21 cellular contexts compared by ENCODE assay signal in the genomic region with DNA sequence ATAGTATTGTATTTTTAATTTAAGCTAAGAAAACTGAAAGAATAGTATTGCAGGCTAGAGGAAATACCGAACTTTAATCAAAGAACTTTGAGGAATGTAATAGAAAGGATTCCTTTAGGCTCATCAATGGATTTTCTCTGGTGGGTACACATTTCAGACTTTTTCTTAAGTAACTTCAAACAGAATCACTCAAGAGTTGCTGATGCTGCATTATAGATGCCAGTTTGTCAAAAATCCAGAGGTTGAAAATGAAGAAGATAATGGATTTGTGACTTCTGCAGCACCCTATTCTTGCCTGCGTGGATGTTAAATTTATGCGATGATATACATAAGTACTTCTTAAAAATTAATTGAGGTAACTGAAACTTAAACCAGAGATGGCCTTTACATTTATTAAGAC. TPM values are rescaled to one million over a fixed set of nuclear protein-coding genes. Genes with fewer than 3 reads are reported as not detected.
DNase-seq lines count a peak whose midpoint lies in the region; ATAC-seq and TF ChIP-seq lines count a peak whose summit lies in the region.
"Had no signal": no experiment of that assay in that cellular context is flagged by ENCODE, and none has a peak within 500 bp of the region (broad histone marks: within the 10 kb centered on the region; RNA-seq: fewer than 3 reads in every experiment).

No MANE protein-coding gene starts in this region.

- in situ Hi-C loops in mammary epithelial cell (cut with MboI; ENCODE audit: low sequenced_read_pairs in 2 of 2): no loop called here

- peaks cover 5% of the 10 kb centered on the region; the same call in 1 of the 2 replicates for H3F3A ChIP-seq in Loucy (ENCODE audit: low read depth)

- H3K9ac ChIP-seq in mammary epithelial cell (ENCODE audit: insufficient read depth, low read length): no peak overlapping the region
- H3K9ac ChIP-seq in Loucy (ENCODE audit: low read depth, low read length, poor library complexity, severe bottlenecking): peak overlapping the region; percentile 78
- H3K9ac ChIP-seq in mesenchymal stem cell (ENCODE audit: low read length): peak overlapping the region; percentile 83

- no peak for TF ChIP-seq POLR2A in breast epithelium (IDR thresholded peaks at IDR 0.05)

- H3K4me3 ChIP-seq in breast epithelium (peak overlapping the region in 2 of 3 donors; percentile 1 to 14), mammary epithelial cell (replicated peaks in 1 of 3; ENCODE audit: insufficient read depth in 1 of 3, low read depth in 2 of 3, low read length in 3 of 3) (no peak overlapping the region), Loucy (ENCODE audit: low read length, poor library complexity, severe bottlenecking) (peak overlapping the region; percentile 75), mesenchymal stem cell (ENCODE audit: insufficient read depth in 1 of 2, low read depth in 1 of 2, low read length in 2 of 2) (peak overlapping the region in 1 of 2 experiments; percentile 49), thoracic aorta (peak overlapping the region; percentile 75)

- H3K18ac ChIP-seq in mesenchymal stem cell (ENCODE audit: low read depth in 1 of 2, low read length in 2 of 2): no peak overlapping the region

- H3K27me3 ChIP-seq in breast epithelium (no peaks in the 10 kb centered on the region), mammary epithelial cell (ENCODE audit: insufficient read depth, low read length) (no peaks in the 10 kb centered on the region), Loucy (ENCODE audit: insufficient read depth, low read length, poor library complexity, severe bottlenecking) (no peaks in the 10 kb centered on the region), mesenchymal stem cell (ENCODE audit: control insufficient read depth in 1 of 2, insufficient read depth in 1 of 2, low read length in 2 of 2) (no peaks in the 10 kb centered on the region), thoracic aorta (replicated peaks; ENCODE audit: insufficient read depth) (no peaks in the 10 kb centered on the region)
- H3K27me3 ChIP-seq: esophagus squamous epithelium, tibial nerve had no signal

- H4K91ac ChIP-seq in mesenchymal stem cell (ENCODE audit: low read length): no peak overlapping the region

- no peaks in the 10 kb centered on the region for H3K9me2 ChIP-seq in Loucy (replicated peaks; ENCODE audit: low read depth, low read length)

- 100% methylated on average over 3 of the region's 3 CpGs for WGBS in mammary epithelial cell (ENCODE audit: low coverage, missing lambda C conversion rate)
- WGBS in mesenchymal stem cell: no CpG with 5 or more reads among the region's 3 CpGs

- no peaks in the 10 kb centered on the region for H3K9me3 ChIP-seq in breast epithelium
- no peaks in the 10 kb centered on the region for H3K9me3 ChIP-seq in mammary epithelial cell (replicated peaks; ENCODE audit: insufficient read depth, low read length)
- H3K9me3 ChIP-seq in Loucy (ENCODE audit: insufficient read depth, low read depth, low read length): no peaks in the 10 kb centered on the region
- H3K9me3 ChIP-seq in mesenchymal stem cell (ENCODE audit: control insufficient read depth, low read length): no peaks in the 10 kb centered on the region
- H3K9me3 ChIP-seq in thoracic aorta: no peaks in the 10 kb centered on the region
- H3K9me3 ChIP-seq: esophagus squamous epithelium, tibial nerve had no signal

- no peak overlapping the region for H3K23ac ChIP-seq in mesenchymal stem cell (ENCODE audit: low read length in 2 of 2)

- DNase-seq in breast epithelium (ENCODE audit: low spot score in 2 of 2) (no peak), mammary epithelial cell (no peak), mesenchymal stem cell (no peak), thoracic aorta (ENCODE audit: low spot score) (no peak), NCI-H82 (lab: John Stamatoyannopoulos, UW) (no peak), 8988T (no peak)
- DNase-seq: activated CD8-positive, alpha-beta memory T cell treated with anti-CD3 and anti-CD28 coated beads, Interleukin-2, amount 50 U/mL, for 4 hours; Calu3; effector memory CD8-positive, alpha-beta T cell; esophagus squamous epithelium; natural killer cell; NCI-H526; stimulated activated CD4-positive, alpha-beta T cell treated with anti-CD3 and anti-CD28 coated beads, Interleukin-2, amount 100 ng/mL, for 48 hours; stimulated activated naive CD4-positive, alpha-beta T cell had no signal

- ATAC-seq in thoracic aorta (ENCODE audit: insufficient number of reproducible peaks, low FRiP score, low read depth) (no peak), HG03565 (IDR thresholded peaks at IDR 0.05; ENCODE audit: unreplicated experiment) (no peak)
- ATAC-seq: activated T-helper 17 cell treated with anti-CD3 and anti-CD28 coated beads, Interleukin-2, amount 50 U/mL, for 72 hours; effector memory CD8-positive, alpha-beta T cell; natural killer cell had no signal

- no peaks in the 10 kb centered on the region for H4K20me1 ChIP-seq in mammary epithelial cell (ENCODE audit: insufficient read depth, low read length)
- H4K20me1 ChIP-seq in Loucy (ENCODE audit: insufficient read depth, low read length, poor library complexity, severe bottlenecking): no peaks in the 10 kb centered on the region

- no peak overlapping the region for H4K8ac ChIP-seq in mesenchymal stem cell (ENCODE audit: low read length)

- no peak overlapping the region for H2BK120ac ChIP-seq in mesenchymal stem cell (ENCODE audit: low read depth, low read length)

- no peak overlapping the region for H2AK5ac ChIP-seq in mesenchymal stem cell (ENCODE audit: low read length, severe bottlenecking)

- H2AFZ ChIP-seq in mammary epithelial cell (ENCODE audit: low read depth, low read length) (no peak overlapping the region), Loucy (ENCODE audit: low read length) (peak overlapping the region; percentile 16; the same call in 1 of the 2 replicates), mesenchymal stem cell (ENCODE audit: low read depth, low read length) (no peak overlapping the region)

- no peaks in the 10 kb centered on the region for H3K79me1 ChIP-seq in mesenchymal stem cell (replicated peaks; ENCODE audit: low read length, poor library complexity, severe bottlenecking)

- H3K4me1 ChIP-seq in breast epithelium (no peaks in the 10 kb centered on the region), mammary epithelial cell (ENCODE audit: insufficient read depth, low read length) (no peaks in the 10 kb centered on the region), Loucy (ENCODE audit: insufficient read depth, low read length, poor library complexity, severe bottlenecking) (peaks cover 65% of the 10 kb centered on the region), mesenchymal stem cell (ENCODE audit: control insufficient read depth, insufficient read depth, low read depth, low read length) (no peaks in the 10 kb centered on the region), thoracic aorta (ENCODE audit: control insufficient read depth in 1 of 2, low read depth in 2 of 2) (peaks cover 18 to 54% of the 10 kb centered on the region in 2 donors)

- H2BK12ac ChIP-seq in mesenchymal stem cell (ENCODE audit: low read length in 2 of 2): no peak overlapping the region

- intact Hi-C loops in breast epithelium (cut with DNase I; ENCODE audit: low total_unique reads) (no loop called here), mammary epithelial cell (cut with micrococcal nuclease) (no loop called here)

- dilution Hi-C loops in mammary epithelial cell (cut with HindIII; ENCODE audit: low sequenced_read_pairs): no loop called here

- H2BK5ac ChIP-seq in mesenchymal stem cell (ENCODE audit: low read depth, low read length, poor library complexity, severe bottlenecking): no peak overlapping the region

- no peaks in the 10 kb centered on the region for H3K79me2 ChIP-seq in mammary epithelial cell (ENCODE audit: insufficient read depth, low read length)
- peaks cover 82% of the 10 kb centered on the region for H3K79me2 ChIP-seq in Loucy (ENCODE audit: insufficient read depth, low read length)

- H3K4ac ChIP-seq in mesenchymal stem cell (ENCODE audit: low read depth in 1 of 2, low read length in 2 of 2): no peak overlapping the region

- H3K36me3 ChIP-seq in breast epithelium: no peaks in the 10 kb centered on the region
- no peaks in the 10 kb centered on the region for H3K36me3 ChIP-seq in mammary epithelial cell (ENCODE audit: insufficient read depth, low read length)
- no peaks in the 10 kb centered on the region for H3K36me3 ChIP-seq in Loucy (ENCODE audit: insufficient read depth, low read length)
- no peaks in the 10 kb centered on the region for H3K36me3 ChIP-seq in mesenchymal stem cell (ENCODE audit: control insufficient read depth in 1 of 2, insufficient read depth in 2 of 2, low read depth in 1 of 2, low read length in 2 of 2)
- no peaks in the 10 kb centered on the region for H3K36me3 ChIP-seq in thoracic aorta
- H3K36me3 ChIP-seq: esophagus squamous epithelium, tibial nerve had no signal

- TF ChIP-seq CTCF in breast epithelium (IDR thresholded peaks at IDR 0.05): no peak
- no peak for TF ChIP-seq CTCF in mammary epithelial cell (conservative IDR thresholded peaks at IDR 0.05 in 1 of 2, IDR thresholded peaks at IDR 0.05 in 1 of 2; ENCODE audit: extremely low read depth in 1 of 2, insufficient read depth in 1 of 2, low read depth in 1 of 2, low read length in 2 of 2)
- TF ChIP-seq CTCF in Loucy (conservative IDR thresholded peaks at IDR 0.05; ENCODE audit: low read length): no peak
- TF ChIP-seq CTCF in thoracic aorta (IDR thresholded peaks at IDR 0.05): no peak

- H3K4me2 ChIP-seq in mammary epithelial cell (ENCODE audit: insufficient read depth, low read depth, low read length) (no peak overlapping the region), Loucy (ENCODE audit: low read depth, low read length, poor library complexity, severe bottlenecking) (peak overlapping the region; percentile 84), mesenchymal stem cell (ENCODE audit: low read length, poor library complexity, severe bottlenecking) (no peak overlapping the region)

- no TSS peak for BruUV-seq in mammary epithelial cell (replicated peaks; lab: Mats Ljungman, UMichigan)

- no peak overlapping the region for H3K14ac ChIP-seq in mesenchymal stem cell (ENCODE audit: low read length in 2 of 2)

- CTCF ChIA-PET in mammary epithelial cell (lab: Charles Lee; ENCODE audit: low non-redundant PET): interaction anchor here (0.6 kb wide), 1 partner anchor 10 kb away, joined by 3 read pairs; no protein-coding TSS in a partner anchor

- no peak overlapping the region for H3K27ac ChIP-seq in breast epithelium
- no peak overlapping the region for H3K27ac ChIP-seq in mammary epithelial cell (ENCODE audit: insufficient read depth, low read depth, low read length)
- no peak overlapping the region for H3K27ac ChIP-seq in mesenchymal stem cell (ENCODE audit: low read length, poor library complexity, severe bottlenecking)
- H3K27ac ChIP-seq in thoracic aorta: peak overlapping the region; percentile 75 to 76

- no peak overlapping the region for H2BK15ac ChIP-seq in mesenchymal stem cell (ENCODE audit: low read depth, poor library complexity, severe bottlenecking)

RNA-seq across cellular contexts. Expression of gene OGN, which starts 0.3 kb away (rescaled TPM):
- 10 to 100 TPM; 14.1 to 92.5 (median 17.7) TPM for total RNA-seq in breast epithelium
- not detected for total RNA-seq in mammary epithelial cell
- not detected for polyA plus RNA-seq in mammary epithelial cell
- not detected for polyA minus RNA-seq in mammary epithelial cell
- polyA plus RNA-seq in mesenchymal stem cell (2013, experiment 1 of 2): not detected
- 0.03 TPM for polyA plus RNA-seq in mesenchymal stem cell (2013, experiment 2 of 2)
- 100 to 1,000 TPM; 210 to 600 TPM for total RNA-seq in thoracic aorta
- total RNA-seq: A172, Calu3, glomerular endothelial cell had no signal
- polyA plus RNA-seq: BJ had no signal

RNA-seq across cellular contexts. Expression of gene OMD, which starts 20.2 kb away (rescaled TPM):
- 10 to 100 TPM; 12.8 to 39.2 (median 30.0) TPM for total RNA-seq in breast epithelium
- total RNA-seq in mammary epithelial cell: not detected
- polyA plus RNA-seq in mammary epithelial cell: not detected
- polyA minus RNA-seq in mammary epithelial cell: not detected
- polyA plus RNA-seq in mesenchymal stem cell (2013, experiment 1 of 2): not detected
- not detected for polyA plus RNA-seq in mesenchymal stem cell (2013, experiment 2 of 2)
- 100 to 1,000 TPM; 200 TPM for total RNA-seq in thoracic aorta
- total RNA-seq: A172; activated T-helper 17 cell treated with anti-CD3 and anti-CD28 coated beads, Interleukin-2, amount 50 U/mL, for 72 hours; glomerular endothelial cell; natural killer cell had no signal

Comparison
In these comparisons a context has a peak if more than half of its experiments do, and no peak if none do; other contexts are left out.
1. H3K4me3 ChIP-seq: peak in breast epithelium (2 of 3), Loucy (single experiment) and thoracic aorta (single experiment); none in mammary epithelial cell (0 of 3).
2. RNA of gene OGN, which starts 0.3 kb away (total RNA-seq): 210 to 600 TPM in thoracic aorta and 14.1 to 92.5 TPM in breast epithelium; not detected in mammary epithelial cell; every median in the first group is over 10 times any median in the second.
3. RNA of gene OMD, which starts 20.2 kb away (total RNA-seq): 200 TPM in thoracic aorta and 12.8 to 39.2 TPM in breast epithelium; not detected in mammary epithelial cell; every median in the first group is over 10 times any median in the second.
4. H3K27ac ChIP-seq: peak in thoracic aorta (2 of 2); none in breast epithelium (0 of 2), mammary epithelial cell (single experiment) and mesenchymal stem cell (single experiment).